ENCODE assay signal across 1 cellular context in the genomic region with DNA sequence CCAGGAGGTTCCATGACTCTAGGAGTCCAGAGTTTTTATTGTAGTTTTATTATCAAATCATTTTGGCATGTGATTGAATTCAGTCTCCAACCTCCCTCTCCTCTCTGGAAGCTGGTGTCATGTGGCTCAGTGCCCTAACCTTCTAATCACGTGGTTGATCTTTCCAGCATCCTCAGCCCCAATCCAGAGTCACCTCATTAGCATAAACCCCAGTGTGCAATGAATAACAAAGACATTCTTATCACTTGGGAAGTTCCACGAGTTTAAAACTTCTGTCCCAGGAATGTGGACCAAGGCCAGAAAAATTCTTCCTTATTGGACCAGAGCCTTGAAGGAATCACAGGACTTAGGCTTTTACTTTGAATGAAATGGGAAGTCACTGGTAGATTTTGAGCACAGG.
TF ChIP-seq lines count a peak whose summit lies in the region.

No MANE protein-coding gene starts in this region.

TF ChIP-seq in IMR-90, 13 proteins besides CTCF, POLR2A, EP300 and RAD21:
- TF ChIP-seq, protein P1, sequence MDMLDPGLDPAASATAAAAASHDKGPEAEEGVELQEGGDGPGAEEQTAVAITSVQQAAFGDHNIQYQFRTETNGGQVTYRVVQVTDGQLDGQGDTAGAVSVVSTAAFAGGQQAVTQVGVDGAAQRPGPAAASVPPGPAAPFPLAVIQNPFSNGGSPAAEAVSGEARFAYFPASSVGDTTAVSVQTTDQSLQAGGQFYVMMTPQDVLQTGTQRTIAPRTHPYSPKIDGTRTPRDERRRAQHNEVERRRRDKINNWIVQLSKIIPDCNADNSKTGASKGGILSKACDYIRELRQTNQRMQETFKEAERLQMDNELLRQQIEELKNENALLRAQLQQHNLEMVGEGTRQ (IDR thresholded peaks at IDR 0.05; ENCODE audit: low read depth, low read length) = peak; percentile 92
- no peak for TF ChIP-seq CEBPB (IDR thresholded peaks at IDR 0.05; ENCODE audit: low read depth, low read length)
